Comparison of ENCODE assay signal across 6 cellular contexts in genomic region chr11:46371262-46371661, GRCh38. TPM values are rescaled to one million over a fixed set of nuclear protein-coding genes. Genes with fewer than 3 reads are reported as not detected.
"Had no signal": no experiment of that assay in that cellular context is flagged by ENCODE, and none has a peak within 500 bp of the region (broad histone marks: within the 10 kb centered on the region; RNA-seq: fewer than 3 reads in every experiment).

No MANE protein-coding gene starts in this region.

RNA-seq across cellular contexts. Expression of gene CHRM4, which starts 20.3 kb away (rescaled TPM):
- total RNA-seq: epithelial cell of proximal tubule, esophagus squamous epithelium, fibroblast of lung, fibroblast of villous mesenchyme, foreskin keratinocyte, gastrocnemius medialis had no signal
- polyA plus RNA-seq: foreskin keratinocyte had no signal
